ENCODE assay signal across 19 cellular contexts in the genomic region with DNA sequence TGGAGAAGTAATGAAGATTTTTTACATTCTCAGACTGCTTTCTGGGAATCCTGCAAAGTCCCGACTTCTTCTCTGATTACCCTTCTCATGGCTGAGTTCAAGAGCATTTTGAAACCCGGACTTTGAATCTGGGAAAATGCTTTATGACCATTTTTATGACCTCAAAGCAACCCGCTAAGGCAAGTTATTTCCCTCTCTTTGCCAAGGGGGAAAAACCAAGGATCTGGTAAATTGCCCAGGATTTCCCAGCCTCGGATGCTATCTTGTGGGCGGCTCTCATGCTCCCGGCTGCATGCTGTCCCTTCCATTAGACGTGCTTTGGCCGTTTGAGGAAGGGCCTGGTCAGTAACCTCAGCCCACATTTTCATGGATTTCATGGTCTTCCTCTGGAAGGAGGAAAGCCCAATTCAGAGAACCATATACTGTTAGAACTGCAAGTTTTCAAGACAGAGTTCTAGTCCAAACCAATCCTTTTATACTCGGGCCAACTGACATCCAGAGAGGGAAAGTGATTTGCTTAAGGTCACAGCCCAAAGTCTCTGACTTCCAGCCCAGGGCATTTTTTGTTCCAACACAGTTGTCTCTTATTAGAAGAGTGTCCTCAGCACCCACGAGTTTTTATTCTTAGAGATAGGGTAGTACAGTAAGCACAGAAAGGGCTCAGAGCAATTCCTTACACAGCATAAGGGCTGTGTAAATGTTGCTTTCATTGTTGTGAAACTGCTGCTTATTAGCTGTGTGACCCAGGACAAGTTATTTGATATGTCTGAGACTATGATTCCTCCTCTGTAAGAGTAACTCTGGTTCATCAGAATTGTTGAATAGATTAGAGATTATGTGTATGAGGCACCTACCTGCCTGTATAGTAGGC.
DNase-seq lines count a peak whose midpoint lies in the region; ATAC-seq and TF ChIP-seq lines count a peak whose summit lies in the region.
"Had no signal": no experiment of that assay in that cellular context is flagged by ENCODE, and none has a peak within 500 bp of the region (broad histone marks: within the 10 kb centered on the region; RNA-seq: fewer than 3 reads in every experiment).

No MANE protein-coding gene starts in this region.

- H3K4me3 Mint-ChIP-seq in mesothelial cell of epicardium: no peak overlapping the region
- H3K4me3 Mint-ChIP-seq: activated naive CD4-positive, alpha-beta T cell treated with anti-CD3 and anti-CD28 coated beads, Interleukin-2, amount 10 ng/mL, durations not matched to agents 7 days and 5 days; endodermal cell; natural killer cell; stimulated activated effector memory CD8-positive, alpha-beta T cell treated with anti-CD3 and anti-CD28 coated beads, Interleukin-12 subunit alpha, Interleukin-12 subunit beta, amount 100 ng/mL, for 72 hours had no signal

- ATAC-seq in left cardiac atrium (peak; percentile 38 to 60), Right ventricle myocardium superior (ENCODE audit: poor library complexity) (no peak), GM21360 (IDR thresholded peaks at IDR 0.05; ENCODE audit: unreplicated experiment) (no peak)
- ATAC-seq: natural killer cell; stimulated activated effector memory CD8-positive, alpha-beta T cell treated with anti-CD3 and anti-CD28 coated beads, Interleukin-12 subunit alpha, Interleukin-12 subunit beta, amount 100 ng/mL, for 72 hours had no signal

- peaks cover 14 to 54% (median 43%) of the 10 kb centered on the region in 4 donors for H3K4me1 ChIP-seq in transverse colon

- in situ Hi-C loops in transverse colon (cut with MboI; ENCODE audit: low pct_ligation_motif_present in 1 of 4, low pct_unique_long_range_greater_than_20kb in 1 of 4, low sequenced_read_pairs in 3 of 4) (no loop called here), ACHN (cut with HindIII; ENCODE audit: low pct_ligation_motif_present, low pct_unique_long_range_greater_than_20kb, low sequenced_read_pairs) (no loop called here)

- no peaks in the 10 kb centered on the region for H3K9me3 Mint-ChIP-seq in mesothelial cell of epicardium
- H3K9me3 Mint-ChIP-seq: activated naive CD4-positive, alpha-beta T cell treated with anti-CD3 and anti-CD28 coated beads, Interleukin-2, amount 10 ng/mL, durations not matched to agents 7 days and 5 days; endodermal cell; natural killer cell; stimulated activated effector memory CD8-positive, alpha-beta T cell treated with anti-CD3 and anti-CD28 coated beads, Interleukin-12 subunit alpha, Interleukin-12 subunit beta, amount 100 ng/mL, for 72 hours had no signal

- TF ChIP-seq CTCF in coronary artery (IDR thresholded peaks at IDR 0.05) (no peak), mesothelial cell of epicardium (IDR thresholded peaks at IDR 0.05; ENCODE audit: unreplicated experiment) (no peak), transverse colon (IDR thresholded peaks at IDR 0.05) (no peak)

- 20 to 24% methylated on average over 5 to 10 of the region's 10 CpGs for WGBS in transverse colon (ENCODE audit: low coverage in 1 of 2), 2 donors

- peak overlapping the region; percentile 45 for H3K27ac Mint-ChIP-seq in mesothelial cell of epicardium
- H3K27ac Mint-ChIP-seq: activated naive CD4-positive, alpha-beta T cell treated with anti-CD3 and anti-CD28 coated beads, Interleukin-2, amount 10 ng/mL, durations not matched to agents 7 days and 5 days; endodermal cell; natural killer cell; stimulated activated effector memory CD8-positive, alpha-beta T cell treated with anti-CD3 and anti-CD28 coated beads, Interleukin-12 subunit alpha, Interleukin-12 subunit beta, amount 100 ng/mL, for 72 hours had no signal

- H3K4me3 ChIP-seq in coronary artery (peak overlapping the region; percentile 0), transverse colon (no peak overlapping the region)
- H3K4me3 ChIP-seq: uterus had no signal

- no peak for DNase-seq in left cardiac atrium
- no peak for DNase-seq in Right ventricle myocardium superior
- no peak for DNase-seq in coronary artery (ENCODE audit: low spot score)
- DNase-seq in mesothelial cell of epicardium (ENCODE audit: low spot score in 2 of 2, unreplicated experiment in 2 of 2): no peak
- peak; percentile 68 for DNase-seq in transverse colon
- no peak for DNase-seq in ACHN
- no peak for DNase-seq in activated CD4-positive, alpha-beta T cell treated with anti-CD3 and anti-CD28 coated beads, Interleukin-2, amount 50 U/mL, for 4 hours
- DNase-seq: activated naive CD4-positive, alpha-beta T cell treated with anti-CD3 and anti-CD28 coated beads, Interleukin-2, amount 10 ng/mL, durations not matched to agents 7 days and 5 days; Calu3; endodermal cell; glutamatergic neuron; natural killer cell; NCI-H1694 treated with DMSO at 0.1 percent for 48 hours; NCI-H526; RPMI8226; stimulated activated CD4-positive, alpha-beta T cell treated with anti-CD3 and anti-CD28 coated beads, Interleukin-4, amount 100 ng/mL, for 4 hours; uterus had no signal

- no peaks in the 10 kb centered on the region for H3K36me3 ChIP-seq in transverse colon
- H3K36me3 ChIP-seq: uterus had no signal

- no peaks in the 10 kb centered on the region for H3K27me3 ChIP-seq in transverse colon
- H3K27me3 ChIP-seq: uterus had no signal

- no peak for TF ChIP-seq EP300 in transverse colon (IDR thresholded peaks at IDR 0.05; ENCODE audit: low read depth)

- peak overlapping the region in 1 of 2 donors; percentile 35 for H3K27ac ChIP-seq in coronary artery
- H3K27ac ChIP-seq in transverse colon: peak overlapping the region; percentile 65 to 78 (median 70)
- H3K27ac ChIP-seq: uterus had no signal

- intact Hi-C loops in left cardiac atrium (cut with DNase I) (no loop called here), Right ventricle myocardium superior (cut with DNase I) (loop anchor here (10.0 kb wide), 1 partner anchor 115 kb away; no protein-coding TSS in a partner anchor), transverse colon (cut with DNase I; ENCODE audit: low total_unique reads) (no loop called here)

- H3K36me3 Mint-ChIP-seq in mesothelial cell of epicardium: no peaks in the 10 kb centered on the region
- H3K36me3 Mint-ChIP-seq: activated naive CD4-positive, alpha-beta T cell treated with anti-CD3 and anti-CD28 coated beads, Interleukin-2, amount 10 ng/mL, durations not matched to agents 7 days and 5 days; natural killer cell; stimulated activated effector memory CD8-positive, alpha-beta T cell treated with anti-CD3 and anti-CD28 coated beads, Interleukin-12 subunit alpha, Interleukin-12 subunit beta, amount 100 ng/mL, for 72 hours had no signal

- no peaks in the 10 kb centered on the region for H3K27me3 Mint-ChIP-seq in mesothelial cell of epicardium (ENCODE audit: low read depth)

- TF ChIP-seq POLR2A in transverse colon (IDR thresholded peaks at IDR 0.05): no peak

- H3K4me1 Mint-ChIP-seq in mesothelial cell of epicardium: peaks cover 43% of the 10 kb centered on the region
- H3K4me1 Mint-ChIP-seq: activated naive CD4-positive, alpha-beta T cell treated with anti-CD3 and anti-CD28 coated beads, Interleukin-2, amount 10 ng/mL, durations not matched to agents 7 days and 5 days; natural killer cell; stimulated activated effector memory CD8-positive, alpha-beta T cell treated with anti-CD3 and anti-CD28 coated beads, Interleukin-12 subunit alpha, Interleukin-12 subunit beta, amount 100 ng/mL, for 72 hours had no signal

- no peaks in the 10 kb centered on the region for H3K9me3 ChIP-seq in transverse colon
- H3K9me3 ChIP-seq: uterus had no signal

Comparison
In these comparisons a context has a peak if more than half of its experiments do, and no peak if none do; other contexts are left out.
1. ATAC-seq: peak in left cardiac atrium (2 of 2); none in Right ventricle myocardium superior (single experiment) and GM21360 (single experiment).